Comparison of ENCODE assay signal across 2 cellular contexts in genomic region chr13:79933389-79933788, GRCh38.
A peak's percentile ranks its signal among the peaks of the same experiment; 100 is the strongest.
TF ChIP-seq lines count a peak whose summit lies in the region.

No MANE protein-coding gene starts in this region.

TF ChIP-seq in Ishikawa, 13 proteins besides CTCF, POLR2A, EP300 and RAD21:
- TF ChIP-seq NFIC (IDR thresholded peaks at IDR 0.05) = peak; percentile 53
- no peak for TF ChIP-seq FOXM1 (IDR thresholded peaks at IDR 0.05; ENCODE audit: borderline replicate concordance, low read depth)

TF ChIP-seq in K562, 482 proteins besides CTCF, POLR2A, EP300 and RAD21:
- TF ChIP-seq ZNF778 (CRISPR knock-in tag; IDR thresholded peaks at IDR 0.05) (no peak), NFIX (CRISPR knock-in tag; IDR thresholded peaks at IDR 0.05; ENCODE audit: low read depth) (0 out of 2 replicates have a peak, but pooled peaks have one; percentile 46), NFIC (IDR thresholded peaks at IDR 0.05) (peak; percentile 71)
